ENCODE assay signal across 8 cellular contexts in genomic region chr19:862529-863304, GRCh38. TPM values are rescaled to one million over a fixed set of nuclear protein-coding genes. Genes with fewer than 3 reads are reported as not detected.
DNase-seq lines count a peak whose midpoint lies in the region; ATAC-seq and TF ChIP-seq lines count a peak whose summit lies in the region.

No MANE protein-coding gene starts in this region.

- H3K4me3 Mint-ChIP-seq in T-cell = peak overlapping the region; percentile 70 to 75 (median 72)
- peak overlapping the region; percentile 60 for H3K4me3 Mint-ChIP-seq in activated naive CD8-positive, alpha-beta T cell

- peak overlapping the region; percentile 50 for H3K4me3 ChIP-seq in iPS-18c (ENCODE audit: insufficient read depth, low read depth, low read length)

- H3K4me1 Mint-ChIP-seq in T-cell = peaks cover 19 to 23% (median 22%) of the 10 kb centered on the region in 3 donors
- H3K4me1 Mint-ChIP-seq in activated naive CD8-positive, alpha-beta T cell (ENCODE audit: low read depth) = peaks cover 14% of the 10 kb centered on the region

- CTCF ChIA-PET in T-cell (lab: Charles Lee) = interaction anchor here in 1 of 2 donors (0.7 to 2.4 kb wide), 6 partner anchors 13 to 121 kb away, joined by 3 to 14 read pairs (median 5); partner anchors contain the start of genes MED16, RNU6-9 and WDR18

- no peaks in the 10 kb centered on the region for H3K9me3 ChIP-seq in iPS-18c (ENCODE audit: control insufficient read depth, insufficient read depth, low read length)

- DNase-seq in GM13976 (ENCODE audit: low spot score) (peak; percentile 83), T-cell (peak; percentile 60 to 85 (median 78)), NOMO-1 treated with DMSO at 0.1 percent for 48 hours (lab: John Stamatoyannopoulos, UW; ENCODE audit: unreplicated experiment) (no peak), DMS153 treated with DMSO at 0.1 percent for 48 hours (lab: John Stamatoyannopoulos, UW; ENCODE audit: unreplicated experiment) (no peak)
- DNase-seq in stimulated activated CD4-positive, alpha-beta T cell treated with anti-CD3 and anti-CD28 coated beads, TNF-alpha, amount 100 ng/mL, for 4 hours (ENCODE audit: low read depth in 3 of 3) = peak; percentile 58 to 64 (median 63)

- H3K27ac Mint-ChIP-seq in T-cell = peak overlapping the region in 1 of 2 donors; percentile 66
- no peak overlapping the region for H3K27ac Mint-ChIP-seq in activated naive CD8-positive, alpha-beta T cell

- in situ Hi-C loops in GM13976 (cut with MboI; ENCODE audit: low sequenced_read_pairs, unreplicated experiment) = loop anchor here (10.0 kb wide), 1 partner anchor 52 kb away; the partner anchor contains the start of genes KISS1R and R3HDM4

- peaks cover 0 to 6% of the 10 kb centered on the region in 2 donors for H3K27me3 Mint-ChIP-seq in T-cell
- no peaks in the 10 kb centered on the region for H3K27me3 Mint-ChIP-seq in activated naive CD8-positive, alpha-beta T cell

- H3K9me3 Mint-ChIP-seq in T-cell = no peaks in the 10 kb centered on the region
- H3K9me3 Mint-ChIP-seq in activated naive CD8-positive, alpha-beta T cell (ENCODE audit: low read depth) = no peaks in the 10 kb centered on the region

- peak; percentile 50 to 63 (median 60) for ATAC-seq in T-cell (replicated peaks in 1 of 4)
- no peak for ATAC-seq in GM19023 (IDR thresholded peaks at IDR 0.05; ENCODE audit: unreplicated experiment)

- POLR2A ChIA-PET in T-cell (lab: Charles Lee) = no interaction called here

- H3K36me3 Mint-ChIP-seq in T-cell = peaks cover 4% of the 10 kb centered on the region
- no peaks in the 10 kb centered on the region for H3K36me3 Mint-ChIP-seq in activated naive CD8-positive, alpha-beta T cell

- no peak for TF ChIP-seq CTCF in GM13976 (IDR thresholded peaks at IDR 0.05; ENCODE audit: borderline replicate concordance, control extremely low read depth, extremely low read depth, insufficient read depth, missing control alignments)

RNA-seq across cellular contexts. Expression of gene CFD, which starts 3.3 kb away (rescaled TPM):
- 10 to 100 TPM in 1 of 5 donors, 1 to 10 TPM in 4; 2.8 to 10.3 (median 5.6) TPM for total RNA-seq in T-cell

RNA-seq across cellular contexts. Expression of gene ELANE, which starts 10.6 kb away (rescaled TPM):
- under 1 TPM in 1 of 5 donors, not detected in 4; 0.83 TPM for total RNA-seq in T-cell

RNA-seq across cellular contexts. Expression of gene PRTN3, which starts 21.9 kb away (rescaled TPM):
- under 1 TPM in 1 of 5 donors, not detected in 4; 0.50 TPM for total RNA-seq in T-cell

RNA-seq across cellular contexts. Expression of gene MED16, which starts 30.3 kb away (rescaled TPM):
- 100 to 1,000 TPM in 1 of 5 donors, 10 to 100 TPM in 4; 55.0 to 105 (median 92.4) TPM for total RNA-seq in T-cell

RNA-seq across cellular contexts. Expression of gene RNU6-9, which starts 30.6 kb away (rescaled TPM):
- total RNA-seq in T-cell = not detected

Comparison
In these comparisons a context has a peak if more than half of its experiments do, and no peak if none do; other contexts are left out.
1. DNase-seq: peak in GM13976 (single experiment), T-cell (34 of 34) and stimulated activated CD4-positive, alpha-beta T cell treated with anti-CD3 and anti-CD28 coated beads, TNF-alpha, amount 100 ng/mL, for 4 hours (3 of 3); none in NOMO-1 treated with DMSO at 0.1 percent for 48 hours (single experiment) and DMS153 treated with DMSO at 0.1 percent for 48 hours (single experiment).